In the genomic region with DNA sequence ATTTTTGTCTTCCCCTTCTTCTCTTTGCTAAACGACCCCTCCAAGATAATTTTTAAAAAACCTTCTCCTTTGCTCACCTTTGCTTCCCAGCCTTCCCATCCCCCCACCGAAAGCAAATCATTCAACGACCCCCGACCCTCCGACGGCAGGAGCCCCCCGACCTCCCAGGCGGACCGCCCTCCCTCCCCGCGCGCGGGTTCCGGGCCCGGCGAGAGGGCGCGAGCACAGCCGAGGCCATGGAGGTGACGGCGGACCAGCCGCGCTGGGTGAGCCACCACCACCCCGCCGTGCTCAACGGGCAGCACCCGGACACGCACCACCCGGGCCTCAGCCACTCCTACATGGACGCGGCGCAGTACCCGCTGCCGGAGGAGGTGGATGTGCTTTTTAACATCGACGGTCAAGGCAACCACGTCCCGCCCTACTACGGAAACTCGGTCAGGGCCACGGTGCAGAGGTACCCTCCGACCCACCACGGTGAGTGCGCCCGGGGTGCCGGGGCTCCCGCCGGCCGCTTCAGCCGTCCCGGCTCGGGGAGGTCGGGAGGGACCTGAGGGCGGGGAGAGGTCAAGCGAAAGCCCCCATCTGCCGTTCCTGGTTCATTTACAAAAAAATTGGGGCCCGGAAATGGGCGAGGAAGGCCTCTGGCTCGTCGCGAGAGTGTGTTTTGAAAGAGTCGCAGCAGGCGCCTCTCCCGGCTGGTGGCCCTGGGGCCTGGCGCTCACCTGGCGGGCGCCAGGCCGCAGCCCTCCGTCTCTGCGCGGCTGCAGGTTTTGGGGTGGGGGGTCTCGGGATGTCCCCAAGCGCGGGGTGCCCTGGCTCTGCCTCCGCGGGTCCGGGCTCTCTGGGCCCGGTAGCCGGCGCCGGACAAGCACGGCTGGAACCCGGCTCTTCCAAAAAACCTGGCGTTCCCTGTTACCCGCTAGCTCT, we compare ENCODE assay signal across 10 cellular contexts. TPM values are rescaled to one million over a fixed set of nuclear protein-coding genes. Genes with fewer than 3 reads are reported as not detected.
DNase-seq lines count a peak whose midpoint lies in the region; ATAC-seq, FAIRE-seq and TF ChIP-seq lines count a peak whose summit lies in the region.
"Had no signal": no experiment of that assay in that cellular context is flagged by ENCODE, and none has a peak within 500 bp of the region (broad histone marks: within the 10 kb centered on the region; RNA-seq: fewer than 3 reads in every experiment).

No MANE protein-coding gene starts in this region.

- ATAC-seq in HepG2: no peak

- H3K4me1 ChIP-seq in liver (ENCODE audit: control insufficient read depth in 4 of 4, insufficient read depth in 4 of 4, low read length in 3 of 4) (peaks cover 13 to 44% (median 22%) of the 10 kb centered on the region in 4 donors), HepG2 (ENCODE audit: insufficient read depth, low read length) (no peaks in the 10 kb centered on the region), mammary epithelial cell (ENCODE audit: insufficient read depth, low read length) (peaks cover 50% of the 10 kb centered on the region), mesodermal cell (ENCODE audit: control insufficient read depth, insufficient read depth, low read length, poor library complexity, severe bottlenecking) (peaks cover 25% of the 10 kb centered on the region), vagina (peaks cover 63% of the 10 kb centered on the region)

- no peaks in the 10 kb centered on the region for H3K36me3 ChIP-seq in liver (ENCODE audit: control insufficient read depth in 4 of 4, insufficient read depth in 3 of 4, low read depth in 1 of 4, low read length in 3 of 4)
- no peaks in the 10 kb centered on the region for H3K36me3 ChIP-seq in HepG2 (replicated peaks in 1 of 2; ENCODE audit: control insufficient read depth in 1 of 2, insufficient read depth in 2 of 2, low read length in 2 of 2)
- no peaks in the 10 kb centered on the region for H3K36me3 ChIP-seq in mammary epithelial cell (ENCODE audit: insufficient read depth, low read length)
- H3K36me3 ChIP-seq in mesodermal cell (ENCODE audit: control insufficient read depth, insufficient read depth, low read length): peaks cover 31% of the 10 kb centered on the region
- H3K36me3 ChIP-seq in vagina: no peaks in the 10 kb centered on the region
- H3K36me3 ChIP-seq: BLaER1 treated with 17β-estradiol and CSF1 and Interleukin-3, amounts not matched to agents 10 nM and 100 nM had no signal

- peak overlapping the region in 1 of 3 donors; percentile 58 for H3K4me3 ChIP-seq in liver (ENCODE audit: low read depth in 1 of 3, low read length in 3 of 3)
- no peak overlapping the region for H3K4me3 ChIP-seq in HepG2 (replicated peaks in 1 of 3; ENCODE audit: insufficient read depth in 1 of 3, low read depth in 2 of 3, low read length in 3 of 3)
- H3K4me3 ChIP-seq in mammary epithelial cell (replicated peaks in 1 of 3; ENCODE audit: insufficient read depth in 1 of 3, low read depth in 2 of 3, low read length in 3 of 3): peak overlapping the region; percentile 86 to 90 (median 87)
- H3K4me3 ChIP-seq in mesodermal cell (ENCODE audit: extremely low read depth, insufficient read depth, low read length, poor library complexity, severe bottlenecking): peak overlapping the region; percentile 84
- peak overlapping the region; percentile 45 to 48 for H3K4me3 ChIP-seq in vagina

- H3K9me3 ChIP-seq in liver (ENCODE audit: control insufficient read depth in 4 of 4, low read length in 3 of 4): no peaks in the 10 kb centered on the region
- no peaks in the 10 kb centered on the region for H3K9me3 ChIP-seq in HepG2 (ENCODE audit: low read length)
- no peaks in the 10 kb centered on the region for H3K9me3 ChIP-seq in mammary epithelial cell (replicated peaks; ENCODE audit: insufficient read depth, low read length)
- no peaks in the 10 kb centered on the region for H3K9me3 ChIP-seq in mesodermal cell (ENCODE audit: control insufficient read depth, low read length)
- H3K9me3 ChIP-seq in vagina: no peaks in the 10 kb centered on the region

- BruUV-seq in HepG2 (replicated peaks; lab: Mats Ljungman, UMichigan) (no TSS peak), mammary epithelial cell (replicated peaks; lab: Mats Ljungman, UMichigan) (no TSS peak)

- TF ChIP-seq POLR2A in HepG2 (IDR thresholded peaks at IDR 0.05; ENCODE audit: insufficient read depth in 1 of 2, low read depth in 2 of 2, low read length in 2 of 2) (no peak), vagina (IDR thresholded peaks at IDR 0.05) (no peak)

- H3K79me2 ChIP-seq in HepG2 (ENCODE audit: insufficient read depth, low read length) (no peaks in the 10 kb centered on the region), mammary epithelial cell (ENCODE audit: insufficient read depth, low read length) (peaks cover 64% of the 10 kb centered on the region)

- intact Hi-C loops in HepG2 (cut with micrococcal nuclease; ENCODE audit: unreplicated experiment) (no loop called here), mammary epithelial cell (cut with micrococcal nuclease) (loop anchor here (2.0 to 10.0 kb wide), 7 partner anchors 219 to 699 kb away; no protein-coding TSS in a partner anchor), vagina (cut with DNase I) (no loop called here)

- H3K27me3 ChIP-seq in liver (ENCODE audit: control insufficient read depth in 4 of 4, insufficient read depth in 4 of 4, low read length in 3 of 4) (peaks cover 3 to 7% (median 5%) of the 10 kb centered on the region in 4 donors), HepG2 (ENCODE audit: control insufficient read depth in 1 of 2, insufficient read depth in 2 of 2, low read length in 2 of 2) (peaks cover 15 to 83% of the 10 kb centered on the region in 2 experiments), mammary epithelial cell (ENCODE audit: insufficient read depth, low read length) (no peaks in the 10 kb centered on the region), vagina (peaks cover 16% of the 10 kb centered on the region)

- H3K4me2 ChIP-seq in HepG2 (ENCODE audit: low read depth, low read length): no peak overlapping the region
- H3K4me2 ChIP-seq in mammary epithelial cell (ENCODE audit: insufficient read depth, low read depth, low read length): peak overlapping the region; percentile 97

- in situ Hi-C loops in HepG2 (cut with HindIII; ENCODE audit: extremely low pct_ligation_motif_present, low pct_unique_long_range_greater_than_20kb) (no loop called here), mammary epithelial cell (cut with MboI; ENCODE audit: low sequenced_read_pairs in 2 of 2) (loop anchor here in 1 of 2 donors (10.0 kb wide), 1 partner anchor 539 kb away; no protein-coding TSS in a partner anchor)

- FAIRE-seq in HepG2 (lab: Jason Lieb, UNC): no peak
- FAIRE-seq: TTC549 had no signal

- POLR2A ChIA-PET in HepG2 (lab: Yijun Ruan, JAX): no interaction called here

- H3K27ac ChIP-seq in liver (ENCODE audit: low read depth in 1 of 2, low read length in 2 of 2) (peak overlapping the region; percentile 15 to 64), HepG2 (ENCODE audit: extremely low read length, insufficient read depth, low read length) (no peak overlapping the region), mammary epithelial cell (ENCODE audit: insufficient read depth, low read depth, low read length) (peak overlapping the region; percentile 76), mesodermal cell (ENCODE audit: low read depth, low read length, severe bottlenecking) (peak overlapping the region; percentile 93), vagina (peak overlapping the region; percentile 70)
- H3K27ac ChIP-seq: BLaER1 treated with 17β-estradiol and CSF1 and Interleukin-3, amounts not matched to agents 10 nM and 100 nM had no signal

- no peak overlapping the region for H3K9ac ChIP-seq in liver (ENCODE audit: low read depth in 1 of 2, low read length in 2 of 2)
- H3K9ac ChIP-seq in HepG2 (ENCODE audit: insufficient read depth, low read depth, low read length): no peak overlapping the region
- peak overlapping the region; percentile 89 for H3K9ac ChIP-seq in mammary epithelial cell (ENCODE audit: insufficient read depth, low read length)
- H3K9ac ChIP-seq: BLaER1 treated with 17β-estradiol and CSF1 and Interleukin-3, amounts not matched to agents 10 nM and 100 nM had no signal

- CTCF ChIA-PET in HepG2 (lab: Yijun Ruan, JAX; ENCODE audit: low intra/inter-chr PET ratio, low total read pairs): no interaction called here
- CTCF ChIA-PET in mammary epithelial cell (lab: Charles Lee; ENCODE audit: low non-redundant PET): no interaction called here

- dilution Hi-C loops in mammary epithelial cell (cut with HindIII; ENCODE audit: low sequenced_read_pairs): no loop called here

- TF ChIP-seq CTCF in liver (IDR thresholded peaks at IDR 0.05; ENCODE audit: low read depth, low read length, missing input control): no peak
- TF ChIP-seq CTCF in HepG2 (CRISPR knock-in tag; IDR thresholded peaks at IDR 0.05): no peak
- no peak for TF ChIP-seq CTCF in mammary epithelial cell (conservative IDR thresholded peaks at IDR 0.05 in 1 of 2, IDR thresholded peaks at IDR 0.05 in 1 of 2; ENCODE audit: extremely low read depth in 1 of 2, insufficient read depth in 1 of 2, low read depth in 1 of 2, low read length in 2 of 2)
- no peak for TF ChIP-seq CTCF in vagina (IDR thresholded peaks at IDR 0.05)

- WGBS in liver: 11% methylated on average over 85 of the region's 85 CpGs
- 71% methylated on average over 50 of the region's 85 CpGs for WGBS in HepG2 (ENCODE audit: low lambda C conversion rate)
- 2% methylated on average over 27 of the region's 85 CpGs for whole genome bisulfite sequencing in mammary epithelial cell (ENCODE audit: low coverage, missing lambda C conversion rate)
- 0 to 1% methylated on average over 49 to 68 of the region's 85 CpGs for WGBS in mesodermal cell (ENCODE audit: insufficient coverage in 2 of 2), 2 experiments

- no peak for TF ChIP-seq RAD21 in liver (IDR thresholded peaks at IDR 0.05)
- no peak for TF ChIP-seq RAD21 in HepG2 (CRISPR knock-in tag; IDR thresholded peaks at IDR 0.05)

- no peak overlapping the region for H2AFZ ChIP-seq in HepG2 (ENCODE audit: low read length)
- peak overlapping the region; percentile 74 for H2AFZ ChIP-seq in mammary epithelial cell (ENCODE audit: low read depth, low read length)

- no peak for DNase-seq in HepG2 (ENCODE audit: low spot score)
- peak; percentile 35 for DNase-seq in mammary epithelial cell
- no peak for DNase-seq in vagina (ENCODE audit: extremely low spot score in 2 of 2)
- no peak for DNase-seq in hepatic stellate cell (ENCODE audit: low spot score)
- DNase-seq in T1000 (lab: John Stamatoyannopoulos, UW): no peak
- no peak for DNase-seq in NCI-H187 (lab: John Stamatoyannopoulos, UW)

- TF ChIP-seq EP300 in HepG2 (IDR thresholded peaks at IDR 0.05; ENCODE audit: low read depth in 2 of 2, low read length in 2 of 2): no peak
- TF ChIP-seq EP300 in HepG2 (CRISPR knock-in tag; IDR thresholded peaks at IDR 0.05; ENCODE audit: borderline replicate concordance): no peak

- H4K20me1 ChIP-seq in HepG2 (ENCODE audit: insufficient read depth, low read length) (peaks cover 8% of the 10 kb centered on the region; the same call in 1 of the 2 replicates), mammary epithelial cell (ENCODE audit: insufficient read depth, low read length) (no peaks in the 10 kb centered on the region)

RNA-seq across cellular contexts. Expression of gene GATA3, which starts 1.2 kb away (rescaled TPM):
- under 1 TPM; 0.08 to 0.09 TPM for total RNA-seq in liver
- polyA plus RNA-seq in liver: under 1 TPM; 0.32 to 0.51 TPM
- not detected in 2 replicates for total RNA-seq in HepG2 (2016; rRNA removed; fragmentation: Illumina TruSeq; extraction: Trizol)
- total RNA-seq in HepG2 (2016; cell fraction: cytosol; rRNA removed; fragmentation: Illumina TruSeq; extraction: Trizol; ENCODE audit: low read depth): not detected in 2 replicates
- total RNA-seq in HepG2 (2016; cell fraction: insoluble cytoplasmic fraction; rRNA removed; fragmentation: Illumina TruSeq; extraction: Trizol): not detected in 2 replicates
- not detected in 2 replicates for total RNA-seq in HepG2 (2016; cell fraction: membrane; rRNA removed; fragmentation: Illumina TruSeq; extraction: Trizol)
- total RNA-seq in HepG2 (2016; cell fraction: nucleus; rRNA removed; fragmentation: Illumina TruSeq; extraction: Trizol): not detected in 2 replicates
- not detected in 2 replicates for polyA plus RNA-seq in HepG2 (2011; rRNA removed)
- not detected in 2 replicates for polyA plus RNA-seq in HepG2 (2011; cell fraction: cytosol; rRNA removed)
- not detected in 2 replicates for polyA plus RNA-seq in HepG2 (2011; cell fraction: nucleus; rRNA removed)
- polyA plus RNA-seq in HepG2 (2012): not detected in 2 replicates
- not detected in 2 replicates for polyA plus RNA-seq in HepG2 (2016; cell fraction: cytosol; fragmentation: Illumina TruSeq; extraction: Trizol; ENCODE audit: low read depth)
- polyA plus RNA-seq in HepG2 (2016; cell fraction: insoluble cytoplasmic fraction; fragmentation: Illumina TruSeq; extraction: Trizol; ENCODE audit: low read depth): not detected in 2 replicates
- not detected in 2 replicates for polyA plus RNA-seq in HepG2 (2016; cell fraction: membrane; fragmentation: Illumina TruSeq; extraction: Trizol; ENCODE audit: low read depth)
- not detected in 2 replicates for polyA plus RNA-seq in HepG2 (2016; cell fraction: nucleus; fragmentation: Illumina TruSeq; extraction: Trizol; ENCODE audit: insufficient read depth, low read depth)
- not detected in 2 replicates for polyA minus RNA-seq in HepG2 (2011; rRNA and poly(A)+ RNA removed; ENCODE audit: low replicate concordance)
- polyA minus RNA-seq in HepG2 (2011; cell fraction: cytosol; rRNA and poly(A)+ RNA removed): not detected in 2 replicates
- not detected in 2 replicates for polyA minus RNA-seq in HepG2 (2011; cell fraction: nucleus; rRNA and poly(A)+ RNA removed)
- total RNA-seq in mammary epithelial cell: 10 to 100 TPM in 1 of 2 donors, 1 to 10 TPM in 1; 7.7 to 20.6 TPM
- 5.3 TPM for polyA plus RNA-seq in mammary epithelial cell
- polyA minus RNA-seq in mammary epithelial cell: 4.7 TPM
- polyA plus RNA-seq in mesodermal cell (2013, experiment 1 of 2): 41.5 TPM
- 28.9 TPM for polyA plus RNA-seq in mesodermal cell (2013, experiment 2 of 2)
- 8.6 TPM for total RNA-seq in vagina

Comparison
In these comparisons a context has a peak if more than half of its experiments do, and no peak if none do; other contexts are left out.
1. H3K4me3 ChIP-seq: peak in mammary epithelial cell (3 of 3), mesodermal cell (single experiment) and vagina (2 of 2); none in HepG2 (0 of 3).